ENCODE assay signal across 18 cellular contexts in genomic region chr13:99289265-99289664, GRCh38. TPM values are rescaled to one million over a fixed set of nuclear protein-coding genes. Genes with fewer than 3 reads are reported as not detected.
DNase-seq lines count a peak whose midpoint lies in the region; ATAC-seq lines count a peak whose summit lies in the region.
"Had no signal": no experiment of that assay in that cellular context is flagged by ENCODE, and none has a peak within 500 bp of the region (broad histone marks: within the 10 kb centered on the region; RNA-seq: fewer than 3 reads in every experiment).

No MANE protein-coding gene starts in this region.

- no peaks in the 10 kb centered on the region for H3K9me3 Mint-ChIP-seq in T-helper 1 cell treated with Interleukin-12 subunit alpha and Interleukin-12 subunit beta and Interleukin-4 antibody, amounts not matched to agents 30 μg/mL and 1 μg/mL, for 36 hours
- H3K9me3 Mint-ChIP-seq in activated naive CD8-positive, alpha-beta T cell treated with anti-CD3 and anti-CD28 coated beads, Interleukin-2, amount 10 ng/mL, durations not matched to agents 7 days and 5 days = no peaks in the 10 kb centered on the region
- H3K9me3 Mint-ChIP-seq in naive thymus-derived CD8-positive, alpha-beta T cell = no peaks in the 10 kb centered on the region
- H3K9me3 Mint-ChIP-seq: brain had no signal

- no peak for ATAC-seq in activated naive CD8-positive, alpha-beta T cell treated with anti-CD3 and anti-CD28 coated beads, Interleukin-2, amount 10 ng/mL, durations not matched to agents 7 days and 5 days (ENCODE audit: low read depth)
- no peak for ATAC-seq in naive thymus-derived CD8-positive, alpha-beta T cell
- no peak for ATAC-seq in GM21423 (IDR thresholded peaks at IDR 0.05; ENCODE audit: unreplicated experiment)
- ATAC-seq in HG02885 (IDR thresholded peaks at IDR 0.05; ENCODE audit: poor library complexity, unreplicated experiment) = no peak
- no peak for ATAC-seq in GM19467 (IDR thresholded peaks at IDR 0.05; ENCODE audit: unreplicated experiment)
- ATAC-seq: right cardiac atrium had no signal

- peaks cover 45% of the 10 kb centered on the region for H3K4me1 Mint-ChIP-seq in T-helper 1 cell treated with Interleukin-12 subunit alpha and Interleukin-12 subunit beta and Interleukin-4 antibody, amounts not matched to agents 30 μg/mL and 1 μg/mL, for 36 hours (ENCODE audit: low read depth)
- peaks cover 60% of the 10 kb centered on the region for H3K4me1 Mint-ChIP-seq in activated naive CD8-positive, alpha-beta T cell treated with anti-CD3 and anti-CD28 coated beads, Interleukin-2, amount 10 ng/mL, durations not matched to agents 7 days and 5 days
- H3K4me1 Mint-ChIP-seq in naive thymus-derived CD8-positive, alpha-beta T cell = peaks cover 46 to 98% (median 84%) of the 10 kb centered on the region in 4 donors

- DNase-seq in T-helper 1 cell (no peak), MV-4-11 (lab: John Stamatoyannopoulos, UW) (peak; percentile 91)
- no peak for DNase-seq in activated naive CD8-positive, alpha-beta T cell treated with anti-CD3 and anti-CD28 coated beads, Interleukin-2, amount 10 ng/mL, durations not matched to agents 7 days and 5 days
- no peak for DNase-seq in naive thymus-derived CD8-positive, alpha-beta T cell
- DNase-seq: activated CD4-positive, CD25-positive, alpha-beta regulatory T cell treated with anti-CD3 and anti-CD28 coated beads, Interleukin-2, amount 50 U/mL, for 72 hours; COR-L47; KG1; NCI-H146; right cardiac atrium; SW 1271; thyroid gland had no signal

- peaks cover 33% of the 10 kb centered on the region for H3K36me3 Mint-ChIP-seq in T-helper 1 cell treated with Interleukin-12 subunit alpha and Interleukin-12 subunit beta and Interleukin-4 antibody, amounts not matched to agents 30 μg/mL and 1 μg/mL, for 36 hours (ENCODE audit: low read depth)
- H3K36me3 Mint-ChIP-seq in activated naive CD8-positive, alpha-beta T cell treated with anti-CD3 and anti-CD28 coated beads, Interleukin-2, amount 10 ng/mL, durations not matched to agents 7 days and 5 days = peaks cover 55% of the 10 kb centered on the region
- peaks cover 4 to 76% (median 13%) of the 10 kb centered on the region in 3 donors for H3K36me3 Mint-ChIP-seq in naive thymus-derived CD8-positive, alpha-beta T cell

- POLR2A ChIA-PET in activated naive CD8-positive, alpha-beta T cell treated with anti-CD3 and anti-CD28 coated beads, Interleukin-2, amount 10 ng/mL, durations not matched to agents 7 days and 5 days (lab: Charles Lee) = no interaction called here
- POLR2A ChIA-PET in naive thymus-derived CD8-positive, alpha-beta T cell (lab: Charles Lee) = interaction anchor here (1.1 kb wide), 1 partner anchor 10 kb away, joined by 3 read pairs; no protein-coding TSS in a partner anchor

- peak overlapping the region; percentile 8 for H3K27ac Mint-ChIP-seq in T-helper 1 cell treated with Interleukin-12 subunit alpha and Interleukin-12 subunit beta and Interleukin-4 antibody, amounts not matched to agents 30 μg/mL and 1 μg/mL, for 36 hours
- no peak overlapping the region for H3K27ac Mint-ChIP-seq in activated naive CD8-positive, alpha-beta T cell treated with anti-CD3 and anti-CD28 coated beads, Interleukin-2, amount 10 ng/mL, durations not matched to agents 7 days and 5 days
- peak overlapping the region; percentile 48 to 98 (median 81) for H3K27ac Mint-ChIP-seq in naive thymus-derived CD8-positive, alpha-beta T cell
- H3K27ac Mint-ChIP-seq: brain had no signal

- H3K4me3 Mint-ChIP-seq in T-helper 1 cell treated with Interleukin-12 subunit alpha and Interleukin-12 subunit beta and Interleukin-4 antibody, amounts not matched to agents 30 μg/mL and 1 μg/mL, for 36 hours = no peak overlapping the region
- H3K4me3 Mint-ChIP-seq in activated naive CD8-positive, alpha-beta T cell treated with anti-CD3 and anti-CD28 coated beads, Interleukin-2, amount 10 ng/mL, durations not matched to agents 7 days and 5 days = peak overlapping the region; percentile 4
- peak overlapping the region in 4 of 10 donors; percentile 15 to 34 (median 32) for H3K4me3 Mint-ChIP-seq in naive thymus-derived CD8-positive, alpha-beta T cell
- H3K4me3 Mint-ChIP-seq: brain had no signal

- H3K27me3 Mint-ChIP-seq in T-helper 1 cell treated with Interleukin-12 subunit alpha and Interleukin-12 subunit beta and Interleukin-4 antibody, amounts not matched to agents 30 μg/mL and 1 μg/mL, for 36 hours (ENCODE audit: low read depth) = no peaks in the 10 kb centered on the region
- H3K27me3 Mint-ChIP-seq in activated naive CD8-positive, alpha-beta T cell treated with anti-CD3 and anti-CD28 coated beads, Interleukin-2, amount 10 ng/mL, durations not matched to agents 7 days and 5 days = no peaks in the 10 kb centered on the region
- no peaks in the 10 kb centered on the region for H3K27me3 Mint-ChIP-seq in naive thymus-derived CD8-positive, alpha-beta T cell
- H3K27me3 Mint-ChIP-seq: brain had no signal

RNA-seq across cellular contexts. Expression of gene GPR183, which starts 17.9 kb away (rescaled TPM):
- 10 to 100 TPM; 36.4 to 44.9 TPM for total RNA-seq in activated naive CD8-positive, alpha-beta T cell treated with anti-CD3 and anti-CD28 coated beads, Interleukin-2, amount 10 ng/mL, durations not matched to agents 7 days and 5 days
- 10 to 100 TPM in 1 of 2 experiments, 1 to 10 TPM in 1; 8.4 to 10.4 TPM for total RNA-seq in naive thymus-derived CD8-positive, alpha-beta T cell
- polyA plus RNA-seq in naive thymus-derived CD8-positive, alpha-beta T cell = 10 to 100 TPM in 2 of 3 donors, 1 to 10 TPM in 1; 9.2 to 35.5 (median 13.1) TPM

RNA-seq across cellular contexts. Expression of gene GPR18, which starts 31.1 kb away (rescaled TPM):
- 10 to 100 TPM; 25.5 to 25.9 TPM for total RNA-seq in activated naive CD8-positive, alpha-beta T cell treated with anti-CD3 and anti-CD28 coated beads, Interleukin-2, amount 10 ng/mL, durations not matched to agents 7 days and 5 days
- 10 to 100 TPM; 31.1 to 31.3 TPM for total RNA-seq in naive thymus-derived CD8-positive, alpha-beta T cell
- polyA plus RNA-seq in naive thymus-derived CD8-positive, alpha-beta T cell = 10 to 100 TPM; 22.2 to 37.0 (median 26.1) TPM
- total RNA-seq: frontal cortex, NCI-H460 had no signal
- polyA plus RNA-seq: right cardiac atrium had no signal
